16 cellular contexts compared by ENCODE assay signal in genomic region chr2:168357799-168358504, GRCh38.
DNase-seq lines count a peak whose midpoint lies in the region; ATAC-seq and TF ChIP-seq lines count a peak whose summit lies in the region.
"Had no signal": no experiment of that assay in that cellular context is flagged by ENCODE, and none has a peak within 500 bp of the region (broad histone marks: within the 10 kb centered on the region; RNA-seq: fewer than 3 reads in every experiment).

No MANE protein-coding gene starts in this region.

- H3K4me3 ChIP-seq in GM23248 (no peak overlapping the region), esophagus muscularis mucosa (no peak overlapping the region), prostate gland (no peak overlapping the region)
- H3K4me3 ChIP-seq in naive thymus-derived CD4-positive, alpha-beta T cell (ENCODE audit: low read length) = no peak overlapping the region
- H3K4me3 ChIP-seq: psoas muscle had no signal

- H3K27ac ChIP-seq in GM23248 = no peak overlapping the region
- H3K27ac ChIP-seq in KOPT-K1 (ENCODE audit: low read depth, low read length, poor library complexity, severe bottlenecking) = peak overlapping the region; percentile 41
- no peak overlapping the region for H3K27ac ChIP-seq in naive thymus-derived CD4-positive, alpha-beta T cell (ENCODE audit: low read depth, low read length)
- H3K27ac ChIP-seq in esophagus muscularis mucosa (replicated peaks in 1 of 4) = no peak overlapping the region
- H3K27ac ChIP-seq in prostate gland = no peak overlapping the region
- H3K27ac ChIP-seq: psoas muscle had no signal

- no peaks in the 10 kb centered on the region for H3K27me3 Mint-ChIP-seq in activated CD8-positive, alpha-beta T cell treated with anti-CD3 and anti-CD28 coated beads, Interleukin-2, amount 10 ng/mL, durations not matched to agents 7 days and 5 days (ENCODE audit: low read depth)
- H3K27me3 Mint-ChIP-seq in activated CD8-positive, alpha-beta T cell treated with anti-CD3 and anti-CD28 coated beads for 36 hours = no peaks in the 10 kb centered on the region
- H3K27me3 Mint-ChIP-seq in naive thymus-derived CD4-positive, alpha-beta T cell = peaks cover 0 to 13% (median 0%) of the 10 kb centered on the region in 5 donors
- H3K27me3 Mint-ChIP-seq: brain had no signal

- peak overlapping the region; percentile 13 for H3K4me3 Mint-ChIP-seq in activated CD8-positive, alpha-beta T cell treated with anti-CD3 and anti-CD28 coated beads, Interleukin-2, amount 10 ng/mL, durations not matched to agents 7 days and 5 days
- H3K4me3 Mint-ChIP-seq in activated CD8-positive, alpha-beta T cell treated with anti-CD3 and anti-CD28 coated beads for 36 hours = no peak overlapping the region
- peak overlapping the region in 7 of 10 donors; percentile 22 to 48 (median 29) for H3K4me3 Mint-ChIP-seq in naive thymus-derived CD4-positive, alpha-beta T cell
- H3K4me3 Mint-ChIP-seq: brain had no signal

- in situ Hi-C loops in GM23248 (cut with MboI) = no loop called here

- no peak for TF ChIP-seq CTCF in activated CD8-positive, alpha-beta T cell treated with anti-CD3 and anti-CD28 coated beads for 36 hours (IDR thresholded peaks at IDR 0.05)
- TF ChIP-seq CTCF in esophagus muscularis mucosa (IDR thresholded peaks at IDR 0.05) = no peak
- TF ChIP-seq CTCF in prostate gland (IDR thresholded peaks at IDR 0.05) = no peak

- no peak overlapping the region for H3K9ac ChIP-seq in GM23248

- H3K36me3 Mint-ChIP-seq in activated CD8-positive, alpha-beta T cell treated with anti-CD3 and anti-CD28 coated beads, Interleukin-2, amount 10 ng/mL, durations not matched to agents 7 days and 5 days (ENCODE audit: low read depth) = no peaks in the 10 kb centered on the region
- no peaks in the 10 kb centered on the region for H3K36me3 Mint-ChIP-seq in activated CD8-positive, alpha-beta T cell treated with anti-CD3 and anti-CD28 coated beads for 36 hours (ENCODE audit: low read depth)
- peaks cover 0 to 6% (median 4%) of the 10 kb centered on the region in 5 donors for H3K36me3 Mint-ChIP-seq in naive thymus-derived CD4-positive, alpha-beta T cell

- no peaks in the 10 kb centered on the region for H3F3A ChIP-seq in GM23248 (ENCODE audit: insufficient read depth)

- no peak for TF ChIP-seq POLR2A in esophagus muscularis mucosa (IDR thresholded peaks at IDR 0.05; ENCODE audit: low read depth)
- no peak for TF ChIP-seq POLR2A in prostate gland (IDR thresholded peaks at IDR 0.05)

- DNase-seq in activated CD8-positive, alpha-beta T cell treated with anti-CD3 and anti-CD28 coated beads, Interleukin-2, amount 10 ng/mL, durations not matched to agents 7 days and 5 days = no peak
- DNase-seq in activated CD8-positive, alpha-beta T cell treated with anti-CD3 and anti-CD28 coated beads for 36 hours = no peak
- DNase-seq in GM23248 = peak; percentile 18
- DNase-seq in naive thymus-derived CD4-positive, alpha-beta T cell = no peak
- no peak for DNase-seq in A172 (ENCODE audit: low spot score)
- DNase-seq in esophagus muscularis mucosa (ENCODE audit: extremely low spot score) = no peak
- DNase-seq in prostate gland (ENCODE audit: low spot score) = no peak
- DNase-seq: effector memory CD4-positive, alpha-beta T cell; foreskin melanocyte; MV-4-11; psoas muscle; stimulated activated CD4-positive, alpha-beta T cell treated with anti-CD3 and anti-CD28 coated beads, Interleukin-1b, Interleukin-23, amount 100 ng/mL, for 48 hours; T-helper 2 cell had no signal

- no peak overlapping the region for H3K4me2 ChIP-seq in GM23248 (ENCODE audit: unreplicated experiment)

- H3K9me3 Mint-ChIP-seq in activated CD8-positive, alpha-beta T cell treated with anti-CD3 and anti-CD28 coated beads, Interleukin-2, amount 10 ng/mL, durations not matched to agents 7 days and 5 days (ENCODE audit: insufficient read depth) = no peaks in the 10 kb centered on the region
- peaks cover 7% of the 10 kb centered on the region for H3K9me3 Mint-ChIP-seq in activated CD8-positive, alpha-beta T cell treated with anti-CD3 and anti-CD28 coated beads for 36 hours
- H3K9me3 Mint-ChIP-seq in naive thymus-derived CD4-positive, alpha-beta T cell = peaks cover 0 to 9% (median 3%) of the 10 kb centered on the region in 11 donors

- POLR2A ChIA-PET in activated CD8-positive, alpha-beta T cell treated with anti-CD3 and anti-CD28 coated beads, Interleukin-2, amount 10 ng/mL, durations not matched to agents 7 days and 5 days (lab: Charles Lee) = interaction anchor here (0.7 kb wide), 1 partner anchor 112 kb away, joined by 3 read pairs; no protein-coding TSS in a partner anchor
- POLR2A ChIA-PET in activated CD8-positive, alpha-beta T cell treated with anti-CD3 and anti-CD28 coated beads for 36 hours (lab: Charles Lee) = interaction anchor here (1.0 kb wide), 1 partner anchor 46 kb away, joined by 3 read pairs; no protein-coding TSS in a partner anchor
- POLR2A ChIA-PET in naive thymus-derived CD4-positive, alpha-beta T cell (lab: Charles Lee) = interaction anchor here (0.7 kb wide), 1 partner anchor 12 kb away, joined by 3 read pairs; no protein-coding TSS in a partner anchor

- no peaks in the 10 kb centered on the region for H4K20me1 ChIP-seq in GM23248 (ENCODE audit: insufficient read depth)

- intact Hi-C loops in activated CD8-positive, alpha-beta T cell treated with anti-CD3 and anti-CD28 coated beads for 36 hours (cut with micrococcal nuclease) = no loop called here
- intact Hi-C loops in naive thymus-derived CD4-positive, alpha-beta T cell (cut with micrococcal nuclease) = no loop called here
- intact Hi-C loops in esophagus muscularis mucosa (cut with DNase I) = no loop called here
- intact Hi-C loops in prostate gland (cut with DNase I) = no loop called here

- no peaks in the 10 kb centered on the region for H3K79me2 ChIP-seq in GM23248 (ENCODE audit: insufficient read depth)

- H2AFZ ChIP-seq in GM23248 = peak overlapping the region; percentile 47

- WGBS in GM23248 (ENCODE audit: low coverage in 1 of 2, low lambda C conversion rate in 2 of 2, missing lambda C conversion rate in 2 of 2), 2 experiments = 45 to 50% methylated on average over 3 of the region's 3 CpGs
- WGBS in esophagus muscularis mucosa = 92% methylated on average over 3 of the region's 3 CpGs
- 95% methylated on average over 3 of the region's 3 CpGs for WGBS in prostate gland

- H3K27ac Mint-ChIP-seq in activated CD8-positive, alpha-beta T cell treated with anti-CD3 and anti-CD28 coated beads, Interleukin-2, amount 10 ng/mL, durations not matched to agents 7 days and 5 days = no peak overlapping the region
- no peak overlapping the region for H3K27ac Mint-ChIP-seq in activated CD8-positive, alpha-beta T cell treated with anti-CD3 and anti-CD28 coated beads for 36 hours
- peak overlapping the region in 3 of 9 donors; percentile 13 to 55 (median 32) for H3K27ac Mint-ChIP-seq in naive thymus-derived CD4-positive, alpha-beta T cell

- H3K9me2 ChIP-seq in GM23248 (ENCODE audit: insufficient read depth) = no peaks in the 10 kb centered on the region

- H3K4me1 ChIP-seq in GM23248 (ENCODE audit: insufficient read depth) = no peaks in the 10 kb centered on the region
- H3K4me1 ChIP-seq in naive thymus-derived CD4-positive, alpha-beta T cell (ENCODE audit: control insufficient read depth in 2 of 2, insufficient read depth in 2 of 2, low read length in 2 of 2) = peaks cover 0 to 15% of the 10 kb centered on the region in 2 donors
- no peaks in the 10 kb centered on the region for H3K4me1 ChIP-seq in esophagus muscularis mucosa
- no peaks in the 10 kb centered on the region for H3K4me1 ChIP-seq in prostate gland (replicated peaks)
- H3K4me1 ChIP-seq: psoas muscle had no signal

- no peak for ATAC-seq in activated CD8-positive, alpha-beta T cell treated with anti-CD3 and anti-CD28 coated beads, Interleukin-2, amount 10 ng/mL, durations not matched to agents 7 days and 5 days
- ATAC-seq in activated CD8-positive, alpha-beta T cell treated with anti-CD3 and anti-CD28 coated beads for 36 hours = no peak
- no peak for ATAC-seq in naive thymus-derived CD4-positive, alpha-beta T cell
- ATAC-seq: Panc1, psoas muscle had no signal

- TF ChIP-seq EP300 in esophagus muscularis mucosa (IDR thresholded peaks at IDR 0.05) = no peak

- CTCF ChIA-PET in activated CD8-positive, alpha-beta T cell treated with anti-CD3 and anti-CD28 coated beads, Interleukin-2, amount 10 ng/mL, durations not matched to agents 7 days and 5 days (lab: Charles Lee) = interaction anchor here (0.9 to 1.8 kb wide), 5 partner anchors 10 to 329 kb away, joined by 3 to 8 read pairs (median 5); no protein-coding TSS in a partner anchor
- CTCF ChIA-PET in activated CD8-positive, alpha-beta T cell treated with anti-CD3 and anti-CD28 coated beads for 36 hours (lab: Charles Lee) = interaction anchor here (0.7 to 3.1 kb wide), 5 partner anchors 9 to 359 kb away, joined by 3 to 14 read pairs (median 3); no protein-coding TSS in a partner anchor
- CTCF ChIA-PET in naive thymus-derived CD4-positive, alpha-beta T cell (lab: Charles Lee) = interaction anchor here (1.5 kb wide), 1 partner anchor 13 kb away, joined by 5 read pairs; no protein-coding TSS in a partner anchor

- H3K9me3 ChIP-seq in GM23248 (ENCODE audit: low read depth) (no peaks in the 10 kb centered on the region), KOPT-K1 (ENCODE audit: insufficient read depth, low read length, poor library complexity, severe bottlenecking) (peaks cover 7% of the 10 kb centered on the region), esophagus muscularis mucosa (peaks cover 0 to 4% (median 2%) of the 10 kb centered on the region in 4 donors), prostate gland (no peaks in the 10 kb centered on the region)
- H3K9me3 ChIP-seq in naive thymus-derived CD4-positive, alpha-beta T cell (ENCODE audit: control insufficient read depth in 2 of 3, low read length in 3 of 3) = no peaks in the 10 kb centered on the region
- H3K9me3 ChIP-seq: psoas muscle had no signal

- peaks cover 30% of the 10 kb centered on the region for H3K4me1 Mint-ChIP-seq in activated CD8-positive, alpha-beta T cell treated with anti-CD3 and anti-CD28 coated beads, Interleukin-2, amount 10 ng/mL, durations not matched to agents 7 days and 5 days (ENCODE audit: low read depth)
- H3K4me1 Mint-ChIP-seq in activated CD8-positive, alpha-beta T cell treated with anti-CD3 and anti-CD28 coated beads for 36 hours (ENCODE audit: low read depth) = peaks cover 28% of the 10 kb centered on the region
- H3K4me1 Mint-ChIP-seq in naive thymus-derived CD4-positive, alpha-beta T cell = peaks cover 18 to 48% (median 37%) of the 10 kb centered on the region in 7 donors

- H3K36me3 ChIP-seq in GM23248 (ENCODE audit: low read depth) (no peaks in the 10 kb centered on the region), KOPT-K1 (ENCODE audit: insufficient read depth, low read length) (no peaks in the 10 kb centered on the region), esophagus muscularis mucosa (no peaks in the 10 kb centered on the region), prostate gland (no peaks in the 10 kb centered on the region)
- no peaks in the 10 kb centered on the region for H3K36me3 ChIP-seq in naive thymus-derived CD4-positive, alpha-beta T cell (ENCODE audit: control insufficient read depth in 2 of 3, insufficient read depth in 3 of 3, low read length in 3 of 3)

- H3K27me3 ChIP-seq in GM23248 (replicated peaks; ENCODE audit: insufficient read depth) = no peaks in the 10 kb centered on the region
- no peaks in the 10 kb centered on the region for H3K27me3 ChIP-seq in naive thymus-derived CD4-positive, alpha-beta T cell (ENCODE audit: control insufficient read depth in 2 of 2, insufficient read depth in 2 of 2, low read length in 2 of 2)
- H3K27me3 ChIP-seq in esophagus muscularis mucosa = no peaks in the 10 kb centered on the region
- no peaks in the 10 kb centered on the region for H3K27me3 ChIP-seq in prostate gland (replicated peaks; ENCODE audit: insufficient read depth)
